ENCODE assay signal across 15 cellular contexts in the genomic region with DNA sequence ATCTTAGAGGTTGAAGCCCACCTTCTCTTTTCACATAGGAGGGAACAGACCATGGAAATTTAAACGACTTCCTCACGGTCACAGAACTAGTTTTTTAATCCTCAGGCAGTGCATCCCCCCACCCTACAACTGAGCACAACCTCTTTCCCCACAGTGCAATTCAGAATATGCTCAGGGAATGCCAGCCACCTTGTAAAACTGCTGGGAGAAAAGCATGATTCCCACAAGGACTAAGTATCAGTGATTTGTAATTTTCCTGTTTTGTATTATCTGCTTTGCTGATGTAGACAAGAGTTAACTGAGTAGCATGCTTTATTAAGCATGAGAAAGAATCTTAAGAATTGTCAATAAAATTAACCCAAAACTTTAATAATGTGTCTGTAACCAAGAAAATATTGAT. TPM values are rescaled to one million over a fixed set of nuclear protein-coding genes. Genes with fewer than 3 reads are reported as not detected.
DNase-seq lines count a peak whose midpoint lies in the region; ATAC-seq and TF ChIP-seq lines count a peak whose summit lies in the region.
"Had no signal": no experiment of that assay in that cellular context is flagged by ENCODE, and none has a peak within 500 bp of the region (broad histone marks: within the 10 kb centered on the region; RNA-seq: fewer than 3 reads in every experiment).

No MANE protein-coding gene starts in this region.

- no peak overlapping the region for H3K4me3 Mint-ChIP-seq in activated naive CD4-positive, alpha-beta T cell treated with anti-CD3 and anti-CD28 coated beads, Interleukin-2, amount 10 ng/mL, durations not matched to agents 7 days and 5 days
- H3K4me3 Mint-ChIP-seq in HFFc6 = no peak overlapping the region
- no peak overlapping the region for H3K4me3 Mint-ChIP-seq in central memory CD8-positive, alpha-beta T cell
- H3K4me3 Mint-ChIP-seq: type B pancreatic cell had no signal

- no peak for ATAC-seq in central memory CD8-positive, alpha-beta T cell (replicated peaks; ENCODE audit: extremely low read depth, poor library complexity, severe bottlenecking)
- no peak for ATAC-seq in HG03457 (IDR thresholded peaks at IDR 0.05; ENCODE audit: unreplicated experiment)
- ATAC-seq: A549 had no signal

- DNase-seq in activated naive CD4-positive, alpha-beta T cell treated with anti-CD3 and anti-CD28 coated beads, Interleukin-2, amount 10 ng/mL, durations not matched to agents 7 days and 5 days = no peak
- DNase-seq in activated naive CD4-positive, alpha-beta T cell treated with Interleukin-2 at 50 U/mL for 16 hours = no peak
- no peak for DNase-seq in HFFc6
- no peak for DNase-seq in central memory CD8-positive, alpha-beta T cell (ENCODE audit: low spot score in 2 of 2)
- DNase-seq in DMS 273 treated with DMSO at 0.1 percent for 48 hours (lab: John Stamatoyannopoulos, UW) = no peak
- no peak for DNase-seq in GDM1 (lab: John Stamatoyannopoulos, UW)
- DNase-seq: activated CD4-positive, alpha-beta T cell treated with anti-CD3 and anti-CD28 coated beads, Interleukin-2, amount 50 U/mL, for 1 hour; activated effector memory CD4-positive, alpha-beta T cell treated with Interleukin-2 at 50 U/mL for 16 hours; NCI-H1105; SIG-M5; stimulated activated CD4-positive, alpha-beta T cell treated with anti-CD3 and anti-CD28 coated beads, Interleukin-4, amount 100 ng/mL, for 1 hour had no signal

- H3K4me1 Mint-ChIP-seq in activated naive CD4-positive, alpha-beta T cell treated with anti-CD3 and anti-CD28 coated beads, Interleukin-2, amount 10 ng/mL, durations not matched to agents 7 days and 5 days = peaks cover 30% of the 10 kb centered on the region
- peaks cover 36% of the 10 kb centered on the region for H3K4me1 Mint-ChIP-seq in HFFc6 (ENCODE audit: low read depth)
- H3K4me1 Mint-ChIP-seq in central memory CD8-positive, alpha-beta T cell = peaks cover 6% of the 10 kb centered on the region

- H3K36me3 ChIP-seq in skeletal muscle satellite cell (ENCODE audit: insufficient read depth, low read length) = peaks cover 42% of the 10 kb centered on the region

- H3K4me3 ChIP-seq in skeletal muscle satellite cell (ENCODE audit: low read length) = no peak overlapping the region
- H3K4me3 ChIP-seq: A549 had no signal

- H3K9ac ChIP-seq in skeletal muscle satellite cell (ENCODE audit: low read depth, low read length) = peak overlapping the region; percentile 40

- no peaks in the 10 kb centered on the region for H3K9me3 ChIP-seq in skeletal muscle satellite cell (replicated peaks; ENCODE audit: low read length)
- H3K9me3 ChIP-seq: A549 had no signal

- no peak overlapping the region for H3K4me2 ChIP-seq in skeletal muscle satellite cell (ENCODE audit: low read length)
- H3K4me2 ChIP-seq: A549 had no signal

- peak overlapping the region; percentile 78 for H3K27ac Mint-ChIP-seq in activated naive CD4-positive, alpha-beta T cell treated with anti-CD3 and anti-CD28 coated beads, Interleukin-2, amount 10 ng/mL, durations not matched to agents 7 days and 5 days
- H3K27ac Mint-ChIP-seq in HFFc6 = peak overlapping the region; percentile 77
- peak overlapping the region; percentile 75 for H3K27ac Mint-ChIP-seq in central memory CD8-positive, alpha-beta T cell (ENCODE audit: low read depth)

- peaks cover 26% of the 10 kb centered on the region for H3K4me1 ChIP-seq in skeletal muscle satellite cell (ENCODE audit: control insufficient read depth, insufficient read depth, low read length)
- H3K4me1 ChIP-seq: A549 had no signal

- no peaks in the 10 kb centered on the region for H3K27me3 Mint-ChIP-seq in activated naive CD4-positive, alpha-beta T cell treated with anti-CD3 and anti-CD28 coated beads, Interleukin-2, amount 10 ng/mL, durations not matched to agents 7 days and 5 days
- no peaks in the 10 kb centered on the region for H3K27me3 Mint-ChIP-seq in HFFc6 (ENCODE audit: insufficient read depth)
- no peaks in the 10 kb centered on the region for H3K27me3 Mint-ChIP-seq in central memory CD8-positive, alpha-beta T cell
- H3K27me3 Mint-ChIP-seq: type B pancreatic cell had no signal

- no peak for TF ChIP-seq CTCF in HFFc6 (IDR thresholded peaks at IDR 0.05)

- CTCF ChIA-PET in activated naive CD4-positive, alpha-beta T cell treated with anti-CD3 and anti-CD28 coated beads, Interleukin-2, amount 10 ng/mL, durations not matched to agents 7 days and 5 days (lab: Charles Lee) = no interaction called here

- H3K27me3 ChIP-seq in skeletal muscle satellite cell (ENCODE audit: control insufficient read depth, insufficient read depth, low read length) = no peaks in the 10 kb centered on the region

- H3K9me3 Mint-ChIP-seq in activated naive CD4-positive, alpha-beta T cell treated with anti-CD3 and anti-CD28 coated beads, Interleukin-2, amount 10 ng/mL, durations not matched to agents 7 days and 5 days = no peaks in the 10 kb centered on the region
- H3K9me3 Mint-ChIP-seq in HFFc6 = no peaks in the 10 kb centered on the region
- H3K9me3 Mint-ChIP-seq in central memory CD8-positive, alpha-beta T cell = no peaks in the 10 kb centered on the region
- H3K9me3 Mint-ChIP-seq: type B pancreatic cell had no signal

- peaks cover 44% of the 10 kb centered on the region for H3K36me3 Mint-ChIP-seq in activated naive CD4-positive, alpha-beta T cell treated with anti-CD3 and anti-CD28 coated beads, Interleukin-2, amount 10 ng/mL, durations not matched to agents 7 days and 5 days
- peaks cover 49% of the 10 kb centered on the region for H3K36me3 Mint-ChIP-seq in HFFc6 (ENCODE audit: low read depth)
- H3K36me3 Mint-ChIP-seq in central memory CD8-positive, alpha-beta T cell (ENCODE audit: insufficient read depth) = peaks cover 45% of the 10 kb centered on the region

RNA-seq across cellular contexts. Expression of a gene that starts 23.8 kb away (rescaled TPM):
- total RNA-seq in HFFc6 (2021; fragmentation: NEBNext Ultra II Directional; extraction: Animal tissue kit (Norgen Biotek cat#: 25700)) = 100 to 1,000 TPM; 166 to 270 (median 254) TPM
- total RNA-seq in skeletal muscle satellite cell (2012; rRNA removed) = 125 and 141 TPM in 2 replicates

RNA-seq across cellular contexts. Expression of a gene that starts 58.7 kb away (rescaled TPM):
- total RNA-seq in HFFc6 (2021; fragmentation: NEBNext Ultra II Directional; extraction: Animal tissue kit (Norgen Biotek cat#: 25700)) = 1 to 10 TPM in 1 of 6 experiments, under 1 TPM in 5; 0.45 to 1.2 (median 0.54) TPM
- total RNA-seq in skeletal muscle satellite cell (2012; rRNA removed) = 0.44 and 1.5 TPM in 2 replicates
